ENCODE assay signal across 17 cellular contexts in the genomic region with DNA sequence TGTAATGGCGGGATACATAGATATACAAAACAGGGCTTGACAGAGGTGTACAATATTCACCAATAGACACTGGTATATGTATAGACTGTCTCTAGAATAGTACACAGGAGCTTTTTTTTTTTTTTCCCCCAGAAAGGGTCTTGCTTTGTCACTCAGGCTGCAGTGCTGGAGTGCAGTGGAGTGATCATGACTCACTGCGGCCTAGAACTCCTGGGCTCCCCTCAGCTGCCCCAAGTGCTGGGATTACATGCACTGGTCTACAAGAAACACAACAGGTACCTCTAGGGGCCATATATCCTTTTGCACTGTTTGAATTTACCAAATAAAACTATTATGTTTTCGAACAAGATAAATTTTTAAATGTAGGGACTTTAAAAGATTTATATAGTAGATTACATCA. TPM values are rescaled to one million over a fixed set of nuclear protein-coding genes. Genes with fewer than 3 reads are reported as not detected.
DNase-seq lines count a peak whose midpoint lies in the region; ATAC-seq and TF ChIP-seq lines count a peak whose summit lies in the region.
"Had no signal": no experiment of that assay in that cellular context is flagged by ENCODE, and none has a peak within 500 bp of the region (broad histone marks: within the 10 kb centered on the region; RNA-seq: fewer than 3 reads in every experiment).

No MANE protein-coding gene starts in this region.

- TF ChIP-seq CTCF in chondrocyte (IDR thresholded peaks at IDR 0.05) (no peak), natural killer cell (IDR thresholded peaks at IDR 0.05) (no peak)

- peak; percentile 21 for DNase-seq in M059J (ENCODE audit: low read depth)
- no peak for DNase-seq in chondrocyte (ENCODE audit: low spot score)
- DNase-seq in natural killer cell: no peak
- no peak for DNase-seq in COLO668 (lab: John Stamatoyannopoulos, UW; ENCODE audit: unreplicated experiment)
- no peak for DNase-seq in NK-92 (lab: John Stamatoyannopoulos, UW; ENCODE audit: unreplicated experiment)
- DNase-seq in stimulated activated CD4-positive, alpha-beta T cell treated with anti-CD3 and anti-CD28 coated beads, Interleukin-1b, Interleukin-23, amount 100 ng/mL, for 48 hours: no peak
- DNase-seq: activated CD4-positive, CD25-positive, alpha-beta regulatory T cell; heart right ventricle; NCI-H2029 treated with DMSO at 0.1 percent for 48 hours; retina; RPMI8226; stimulated activated CD4-positive, alpha-beta T cell treated with anti-CD3 and anti-CD28 coated beads, Interleukin-2, amount 100 ng/mL, for 24 hours; transverse colon had no signal

- peak overlapping the region; percentile 85 for H3K27ac Mint-ChIP-seq in chondrocyte (ENCODE audit: unreplicated experiment)
- peak overlapping the region; percentile 69 to 85 for H3K27ac Mint-ChIP-seq in natural killer cell

- H3K4me1 Mint-ChIP-seq in chondrocyte (ENCODE audit: low read depth) (peaks cover 61% of the 10 kb centered on the region), natural killer cell (peaks cover 60 to 62% of the 10 kb centered on the region in 2 donors)

- ATAC-seq in natural killer cell (peak; percentile 24 to 65 (median 29)), GM21737 (IDR thresholded peaks at IDR 0.05; ENCODE audit: unreplicated experiment) (no peak)
- ATAC-seq: heart right ventricle had no signal

- no peak overlapping the region for H3K4me3 Mint-ChIP-seq in chondrocyte (ENCODE audit: unreplicated experiment)
- H3K4me3 Mint-ChIP-seq in natural killer cell: peak overlapping the region; percentile 47

- H3K27ac ChIP-seq in BLaER1: no peak overlapping the region
- H3K27ac ChIP-seq: transverse colon had no signal

- no peaks in the 10 kb centered on the region for H3K9me3 Mint-ChIP-seq in chondrocyte (ENCODE audit: low read depth)
- H3K9me3 Mint-ChIP-seq in natural killer cell: no peaks in the 10 kb centered on the region

- peaks cover 57% of the 10 kb centered on the region for H3K4me1 ChIP-seq in BLaER1

- H3K27me3 Mint-ChIP-seq in chondrocyte (ENCODE audit: low read depth): no peaks in the 10 kb centered on the region
- H3K27me3 Mint-ChIP-seq in natural killer cell (ENCODE audit: low read depth in 2 of 2): no peaks in the 10 kb centered on the region

- no peak overlapping the region for H3K4me3 ChIP-seq in BLaER1
- H3K4me3 ChIP-seq: adrenal gland, esophagus muscularis mucosa, heart right ventricle, transverse colon had no signal

- H3K27me3 ChIP-seq in BLaER1: no peaks in the 10 kb centered on the region
- H3K27me3 ChIP-seq: adrenal gland, esophagus muscularis mucosa, heart right ventricle, transverse colon had no signal

- H3K36me3 Mint-ChIP-seq in chondrocyte (ENCODE audit: low read depth) (peaks cover 13% of the 10 kb centered on the region), natural killer cell (no peaks in the 10 kb centered on the region)

- intact Hi-C loops in natural killer cell (cut with micrococcal nuclease): no loop called here

- peak overlapping the region; percentile 55 for H3K4me2 ChIP-seq in BLaER1

- H3K36me3 ChIP-seq in BLaER1: peaks cover 86% of the 10 kb centered on the region

- H3K9ac ChIP-seq in BLaER1: no peak overlapping the region

- H4K20me1 ChIP-seq in BLaER1: peaks cover 100% of the 10 kb centered on the region

- peaks cover 12% of the 10 kb centered on the region; the same call in 1 of the 2 replicates for H3K9me3 ChIP-seq in BLaER1
- H3K9me3 ChIP-seq: adrenal gland, esophagus muscularis mucosa, heart right ventricle, transverse colon had no signal

RNA-seq across cellular contexts. Expression of gene RHOA, which starts 12.3 kb away (rescaled TPM):
- total RNA-seq in M059J (2014; rRNA removed; shearing (Covaris generic)): 398 and 500 TPM in 2 replicates
- total RNA-seq in chondrocyte (625 to 643 TPM (median 626 TPM) in 3 replicates), natural killer cell (100 to 1,000 TPM; 342 to 372 (median 370) TPM)

RNA-seq across cellular contexts. Expression of gene TCTA, which starts 12.8 kb away (rescaled TPM):
- 22.4 and 27.3 TPM in 2 replicates for total RNA-seq in M059J (2014; rRNA removed; shearing (Covaris generic))
- 22.5 to 54.8 TPM (median 23.4 TPM) in 3 replicates for total RNA-seq in chondrocyte
- 10 to 100 TPM; 35.4 to 40.7 (median 36.7) TPM for total RNA-seq in natural killer cell

RNA-seq across cellular contexts. Expression of gene AMT, which starts 22.8 kb away (rescaled TPM):
- total RNA-seq in M059J (2014; rRNA removed; shearing (Covaris generic)): 0.12 and 0.32 TPM in 2 replicates
- total RNA-seq in chondrocyte (4.8 to 6.1 TPM (median 6.0 TPM) in 3 replicates), natural killer cell (10 to 100 TPM; 13.4 to 14.2 (median 14.0) TPM)

RNA-seq across cellular contexts. Expression of gene NICN1, which starts 29.7 kb away (rescaled TPM):
- total RNA-seq in M059J (2014; rRNA removed; shearing (Covaris generic)): 1.2 and 1.7 TPM in 2 replicates
- total RNA-seq in chondrocyte (20.0 to 25.8 TPM (median 23.8 TPM) in 3 replicates), natural killer cell (10 to 100 TPM; 28.7 to 36.5 (median 30.6) TPM)

RNA-seq across cellular contexts. Expression of gene GPX1, which starts 41.3 kb away (rescaled TPM):
- total RNA-seq in M059J (2014; rRNA removed; shearing (Covaris generic)): 169 and 207 TPM in 2 replicates
- total RNA-seq in chondrocyte: 87.9 to 92.6 TPM (median 91.3 TPM) in 3 replicates
- total RNA-seq in natural killer cell: 10 to 100 TPM; 34.7 to 70.0 (median 59.1) TPM
